Comparison of ENCODE assay signal across 15 cellular contexts in genomic region chr1:59678065-59678808, GRCh38.
DNase-seq lines count a peak whose midpoint lies in the region; ATAC-seq, FAIRE-seq and TF ChIP-seq lines count a peak whose summit lies in the region.
"Had no signal": no experiment of that assay in that cellular context is flagged by ENCODE, and none has a peak within 500 bp of the region (broad histone marks: within the 10 kb centered on the region; RNA-seq: fewer than 3 reads in every experiment).

No MANE protein-coding gene starts in this region.

- WGBS in esophagus squamous epithelium, 2 donors, result 54 to 68% methylated on average over 2 of the region's 2 CpGs
- WGBS in pancreas, 2 donors, result 50 to 60% methylated on average over 2 of the region's 2 CpGs

- H3K4me2 ChIP-seq in BLaER1 treated with 17β-estradiol and CSF1 and Interleukin-3, amounts not matched to agents 10 nM and 100 nM, result peak overlapping the region in 6 of 11 experiments; percentile 22 to 77 (median 64); a peak in 11 of 22 replicates
- H3K4me2 ChIP-seq in neural progenitor cell, result peak overlapping the region; percentile 73

- no peak for TF ChIP-seq POLR2A in esophagus squamous epithelium (IDR thresholded peaks at IDR 0.05)

- H3F3A ChIP-seq in neural progenitor cell (ENCODE audit: low read depth), result peaks cover 39% of the 10 kb centered on the region

- no peaks in the 10 kb centered on the region for H3K9me3 Mint-ChIP-seq in neural progenitor cell
- no peaks in the 10 kb centered on the region for H3K9me3 Mint-ChIP-seq in glutamatergic neuron (ENCODE audit: unreplicated experiment)
- H3K9me3 Mint-ChIP-seq: IgD-negative memory B cell had no signal

- peak overlapping the region; percentile 85 for H3K27ac Mint-ChIP-seq in neural progenitor cell
- H3K27ac Mint-ChIP-seq in glutamatergic neuron (ENCODE audit: unreplicated experiment), result no peak overlapping the region
- H3K27ac Mint-ChIP-seq: B cell had no signal

- intact Hi-C loops in esophagus squamous epithelium (cut with DNase I), result no loop called here
- intact Hi-C loops in pancreas (cut with DNase I), result no loop called here

- H3K27me3 ChIP-seq in BLaER1 treated with 17β-estradiol and CSF1 and Interleukin-3, amounts not matched to agents 10 nM and 100 nM, result no peaks in the 10 kb centered on the region
- H3K27me3 ChIP-seq in esophagus squamous epithelium, result no peaks in the 10 kb centered on the region
- no peaks in the 10 kb centered on the region for H3K27me3 ChIP-seq in neural progenitor cell
- H3K27me3 ChIP-seq in pancreas, result no peaks in the 10 kb centered on the region

- H3K27ac ChIP-seq in BLaER1 treated with 17β-estradiol and CSF1 and Interleukin-3, amounts not matched to agents 10 nM and 100 nM, result peak overlapping the region in 8 of 11 experiments; percentile 14 to 93 (median 70); a peak in 12 of 22 replicates
- H3K27ac ChIP-seq in esophagus squamous epithelium (peak overlapping the region in 3 of 4 donors; percentile 5 to 49 (median 43)), neural progenitor cell (peak overlapping the region; percentile 88), pancreas (peak overlapping the region in 2 of 4 donors; percentile 1 to 30)

- no peak for FAIRE-seq in pancreas (lab: Jason Lieb, UNC)
- FAIRE-seq: islet of Langerhans had no signal

- no peaks in the 10 kb centered on the region for H3K79me2 ChIP-seq in neural progenitor cell (ENCODE audit: low read depth)

- H3K4me1 ChIP-seq in BLaER1 treated with 17β-estradiol and CSF1 and Interleukin-3, amounts not matched to agents 10 nM and 100 nM, result peaks cover 0 to 87% (median 53%) of the 10 kb centered on the region in 10 experiments; a peak in 17 of 20 replicates
- H3K4me1 ChIP-seq in esophagus squamous epithelium (peaks cover 19 to 82% (median 25%) of the 10 kb centered on the region in 3 donors), neural progenitor cell (peaks cover 89% of the 10 kb centered on the region), pancreas (peaks cover 5 to 35% (median 17%) of the 10 kb centered on the region in 3 donors)

- H3K4me1 Mint-ChIP-seq in neural progenitor cell (peaks cover 67% of the 10 kb centered on the region), glutamatergic neuron (ENCODE audit: low read depth, unreplicated experiment) (peaks cover 9% of the 10 kb centered on the region)

- H3K36me3 Mint-ChIP-seq in neural progenitor cell (no peaks in the 10 kb centered on the region), glutamatergic neuron (ENCODE audit: unreplicated experiment) (no peaks in the 10 kb centered on the region)

- H3K4me3 ChIP-seq in BLaER1 treated with 17β-estradiol and CSF1 and Interleukin-3, amounts not matched to agents 10 nM and 100 nM, result no peak overlapping the region
- H3K4me3 ChIP-seq in esophagus squamous epithelium (no peak overlapping the region), neural progenitor cell (peak overlapping the region; percentile 15), pancreas (no peak overlapping the region)

- ATAC-seq in HG02678 (IDR thresholded peaks at IDR 0.05; ENCODE audit: unreplicated experiment) (no peak), pancreas (no peak)

- peaks cover 0 to 41% (median 0%) of the 10 kb centered on the region in 11 experiments; a peak in 9 of 22 replicates for H3K9me3 ChIP-seq in BLaER1 treated with 17β-estradiol and CSF1 and Interleukin-3, amounts not matched to agents 10 nM and 100 nM (replicated peaks in 1 of 11)
- H3K9me3 ChIP-seq in esophagus squamous epithelium, result no peaks in the 10 kb centered on the region
- no peaks in the 10 kb centered on the region for H3K9me3 ChIP-seq in neural progenitor cell (ENCODE audit: low read depth)
- no peaks in the 10 kb centered on the region for H3K9me3 ChIP-seq in pancreas

- H2AFZ ChIP-seq in neural progenitor cell (replicated peaks), result no peak overlapping the region

- H4K20me1 ChIP-seq in BLaER1 treated with 17β-estradiol and CSF1 and Interleukin-3, amounts not matched to agents 10 nM and 100 nM, result no peaks in the 10 kb centered on the region
- no peaks in the 10 kb centered on the region for H4K20me1 ChIP-seq in neural progenitor cell (ENCODE audit: low read depth)

- no peak overlapping the region for H3K4me3 Mint-ChIP-seq in neural progenitor cell
- no peak overlapping the region for H3K4me3 Mint-ChIP-seq in glutamatergic neuron (ENCODE audit: unreplicated experiment)
- H3K4me3 Mint-ChIP-seq: B cell, IgD-negative memory B cell had no signal

- peak overlapping the region in 1 of 11 experiments; percentile 20; a peak in 1 of 22 replicates for H3K9ac ChIP-seq in BLaER1 treated with 17β-estradiol and CSF1 and Interleukin-3, amounts not matched to agents 10 nM and 100 nM
- H3K9ac ChIP-seq in neural progenitor cell, result no peak overlapping the region

- peaks cover 0 to 17% (median 0%) of the 10 kb centered on the region in 11 experiments; a peak in 2 of 22 replicates for H3K36me3 ChIP-seq in BLaER1 treated with 17β-estradiol and CSF1 and Interleukin-3, amounts not matched to agents 10 nM and 100 nM
- H3K36me3 ChIP-seq in esophagus squamous epithelium (no peaks in the 10 kb centered on the region), neural progenitor cell (no peaks in the 10 kb centered on the region), pancreas (no peaks in the 10 kb centered on the region)

- TF ChIP-seq CTCF in esophagus squamous epithelium (IDR thresholded peaks at IDR 0.05) (no peak), neural progenitor cell (IDR thresholded peaks at IDR 0.05) (no peak), glutamatergic neuron (IDR thresholded peaks at IDR 0.05; ENCODE audit: partially characterized antibody, unreplicated experiment) (no peak), pancreas (IDR thresholded peaks at IDR 0.05) (no peak)

- DNase-seq in NCI-H2227 treated with DMSO at 0.1 percent for 48 hours (lab: John Stamatoyannopoulos, UW), result peak; percentile 62
- DNase-seq in esophagus squamous epithelium (lab: John Stamatoyannopoulos, UW), result no peak
- peak; percentile 75 for DNase-seq in neural progenitor cell (ENCODE audit: low spot score)
- DNase-seq in glutamatergic neuron, result no peak
- DNase-seq in NCI-H2081 treated with DMSO at 0.1 percent for 48 hours (lab: John Stamatoyannopoulos, UW), result no peak
- DNase-seq in pancreas, result no peak
- DNase-seq: activated CD4-positive, alpha-beta T cell treated with anti-CD3 and anti-CD28 coated beads, Interleukin-2, amount 50 U/mL, for 4 hours; caudate nucleus; erythroblast; NCI-H187 treated with DMSO at 0.1 percent for 48 hours had no signal

- H3K27me3 Mint-ChIP-seq in neural progenitor cell (ENCODE audit: insufficient read depth, low read depth) (peaks cover 11% of the 10 kb centered on the region), glutamatergic neuron (ENCODE audit: unreplicated experiment) (no peaks in the 10 kb centered on the region)
- H3K27me3 Mint-ChIP-seq: B cell, IgD-negative memory B cell had no signal

Comparison
In these comparisons a context has a peak if more than half of its experiments do, and no peak if none do; other contexts are left out.
1. DNase-seq: peak in NCI-H2227 treated with DMSO at 0.1 percent for 48 hours (single experiment) and neural progenitor cell (single experiment); none in esophagus squamous epithelium (single experiment), glutamatergic neuron (single experiment), NCI-H2081 treated with DMSO at 0.1 percent for 48 hours (single experiment) and pancreas (0 of 6).